In genomic region chr3:9352917-9353823, GRCh38 we compare ENCODE assay signal across 1 cellular context.
TF ChIP-seq lines count a peak whose summit lies in the region.

No MANE protein-coding gene starts in this region.

TF ChIP-seq in HepG2, 621 proteins besides CTCF, POLR2A, EP300 and RAD21 (continued from another document and continues in another):
- no peak for TF ChIP-seq CSRNP1 (CRISPR knock-in tag; IDR thresholded peaks at IDR 0.05)
- no peak for TF ChIP-seq JUND (CRISPR knock-in tag; IDR thresholded peaks at IDR 0.05)
- no peak for TF ChIP-seq MEIS1 (CRISPR knock-in tag; IDR thresholded peaks at IDR 0.05; ENCODE audit: borderline replicate concordance)
- TF ChIP-seq ZNF569 (CRISPR knock-in tag; IDR thresholded peaks at IDR 0.05; ENCODE audit: borderline replicate concordance): no peak
- no peak for TF ChIP-seq JUN (CRISPR knock-in tag; IDR thresholded peaks at IDR 0.05)
- no peak for TF ChIP-seq MAZ (IDR thresholded peaks at IDR 0.05; ENCODE audit: borderline replicate concordance, low read depth, low read length)
- TF ChIP-seq MAZ (CRISPR knock-in tag; IDR thresholded peaks at IDR 0.05; ENCODE audit: low read depth): no peak
- no peak for TF ChIP-seq ZNF678 (CRISPR knock-in tag; IDR thresholded peaks at IDR 0.05)
- TF ChIP-seq HOXA9 (CRISPR knock-in tag; IDR thresholded peaks at IDR 0.05; ENCODE audit: borderline replicate concordance): no peak
- no peak for TF ChIP-seq ZNF652 (CRISPR knock-in tag; IDR thresholded peaks at IDR 0.05; ENCODE audit: borderline replicate concordance, low read depth)
- TF ChIP-seq NFKBIZ (CRISPR knock-in tag; IDR thresholded peaks at IDR 0.05): 0 out of 2 replicates have a peak, but pooled peaks have one; percentile 9
- TF ChIP-seq ZNF629 (CRISPR knock-in tag; conservative IDR thresholded peaks at IDR 0.05): no peak
- TF ChIP-seq MIER2 (CRISPR knock-in tag; IDR thresholded peaks at IDR 0.05): 0 out of 2 replicates have a peak, but pooled peaks have one; percentile 19
- no peak for TF ChIP-seq REPIN1 (CRISPR knock-in tag; IDR thresholded peaks at IDR 0.05; ENCODE audit: borderline replicate concordance, low read depth)
- no peak for TF ChIP-seq ZBTB38 (CRISPR knock-in tag; IDR thresholded peaks at IDR 0.05)
- no peak for TF ChIP-seq PHB2 (IDR thresholded peaks at IDR 0.05; ENCODE audit: partially characterized antibody)
- no peak for TF ChIP-seq MEIS2 (CRISPR knock-in tag; IDR thresholded peaks at IDR 0.05)
- TF ChIP-seq HBP1 (CRISPR knock-in tag; IDR thresholded peaks at IDR 0.05; ENCODE audit: low read depth): peak; percentile 37; the same call in 1 of the 2 replicates
- peak; percentile 78 for TF ChIP-seq RXRB (CRISPR knock-in tag; IDR thresholded peaks at IDR 0.05; ENCODE audit: borderline replicate concordance)
- peak; percentile 39; the same call in 1 of the 2 replicates for TF ChIP-seq KMT2A (CRISPR knock-in tag; IDR thresholded peaks at IDR 0.05)
- no peak for TF ChIP-seq ZNF768 (CRISPR knock-in tag; IDR thresholded peaks at IDR 0.05)
- TF ChIP-seq PRDM4 (CRISPR knock-in tag; IDR thresholded peaks at IDR 0.05; ENCODE audit: borderline replicate concordance): no peak
- no peak for TF ChIP-seq ZNF704 (CRISPR knock-in tag; IDR thresholded peaks at IDR 0.05; ENCODE audit: borderline replicate concordance)
- no peak for TF ChIP-seq NFYC (CRISPR knock-in tag; IDR thresholded peaks at IDR 0.05)
- TF ChIP-seq ATF2 (CRISPR knock-in tag; IDR thresholded peaks at IDR 0.05): no peak
- TF ChIP-seq ZNF609 (CRISPR knock-in tag; IDR thresholded peaks at IDR 0.05; ENCODE audit: borderline replicate concordance): peak; percentile 74
- no peak for TF ChIP-seq ZNF333 (CRISPR knock-in tag; IDR thresholded peaks at IDR 0.05; ENCODE audit: borderline replicate concordance)
- peak; percentile 51; the same call in 1 of the 2 replicates for TF ChIP-seq TGIF2 (CRISPR knock-in tag; IDR thresholded peaks at IDR 0.05)
- no peak for TF ChIP-seq SP5 (CRISPR knock-in tag; IDR thresholded peaks at IDR 0.05; ENCODE audit: borderline replicate concordance, low read depth)
- no peak for TF ChIP-seq ZNF17 (CRISPR knock-in tag; IDR thresholded peaks at IDR 0.05)
- no peak for TF ChIP-seq ZNF672 (CRISPR knock-in tag; IDR thresholded peaks at IDR 0.05)
- TF ChIP-seq ZNF580 (CRISPR knock-in tag; IDR thresholded peaks at IDR 0.05; ENCODE audit: borderline replicate concordance, low read depth): peak; percentile 37; the same call in 1 of the 2 replicates
- TF ChIP-seq CEBPG (CRISPR knock-in tag; IDR thresholded peaks at IDR 0.05): no peak
- TF ChIP-seq ZNF30 (CRISPR knock-in tag; IDR thresholded peaks at IDR 0.05): no peak
- TF ChIP-seq FOSL1 (CRISPR knock-in tag; IDR thresholded peaks at IDR 0.05; ENCODE audit: borderline replicate concordance): no peak
- no peak for TF ChIP-seq KDM3A (CRISPR knock-in tag; IDR thresholded peaks at IDR 0.05; ENCODE audit: low read depth)
- TF ChIP-seq ZNF253 (CRISPR knock-in tag; IDR thresholded peaks at IDR 0.05; ENCODE audit: borderline replicate concordance): no peak
- no peak for TF ChIP-seq KLF13 (CRISPR knock-in tag; IDR thresholded peaks at IDR 0.05)
- no peak for TF ChIP-seq NFE2L1 (CRISPR knock-in tag; IDR thresholded peaks at IDR 0.05; ENCODE audit: borderline replicate concordance)
- no peak for TF ChIP-seq ZNF20 (CRISPR knock-in tag; IDR thresholded peaks at IDR 0.05)
- TF ChIP-seq E2F2 (CRISPR knock-in tag; IDR thresholded peaks at IDR 0.05; ENCODE audit: borderline replicate concordance): no peak
- no peak for TF ChIP-seq ZNF550 (CRISPR knock-in tag; IDR thresholded peaks at IDR 0.05; ENCODE audit: borderline replicate concordance)
- no peak for TF ChIP-seq CEBPZ (IDR thresholded peaks at IDR 0.05; ENCODE audit: low read length)
- no peak for TF ChIP-seq MBD4 (IDR thresholded peaks at IDR 0.05; ENCODE audit: borderline replicate concordance, low read length)
